In genomic region chr14:50497351-50497750, GRCh38 we compare ENCODE assay signal across 18 cellular contexts.
"Had no signal": no experiment of that assay in that cellular context is flagged by ENCODE, and none has a peak within 500 bp of the region (broad histone marks: within the 10 kb centered on the region; RNA-seq: fewer than 3 reads in every experiment).

No MANE protein-coding gene starts in this region.

- H3K9me3 ChIP-seq: gastroesophageal sphincter, left ventricle myocardium inferior, neutrophil, right atrium auricular region, stomach had no signal

- DNase-seq: cortex of kidney; effector memory CD4-positive, alpha-beta T cell; kidney; left cardiac atrium; left ventricle myocardium inferior; mesendoderm; naive thymus-derived CD8-positive, alpha-beta T cell; small intestine; stimulated activated CD4-positive, alpha-beta T cell treated with anti-CD3 and anti-CD28 coated beads, Interleukin-12 subunit alpha, Interleukin-12 subunit beta, amount 100 ng/mL, for 4 hours; stimulated activated naive CD4-positive, alpha-beta T cell; stomach; substantia nigra; trophoblast cell had no signal

- ATAC-seq: esophagus mucosa; gastroesophageal sphincter; left cardiac atrium; naive thymus-derived CD8-positive, alpha-beta T cell had no signal

- H3K27me3 ChIP-seq: gastroesophageal sphincter, neutrophil, right atrium auricular region, stomach had no signal

- H3K27ac ChIP-seq: gastroesophageal sphincter, left ventricle myocardium inferior, neutrophil, right atrium auricular region, stomach had no signal

- H3K4me3 ChIP-seq: gastroesophageal sphincter, left ventricle myocardium inferior, lung, right atrium auricular region, stomach had no signal

- H3K36me3 ChIP-seq: left ventricle myocardium inferior, neutrophil, right atrium auricular region had no signal
